In genomic region chr12:130300090-130300489, GRCh38 we compare ENCODE assay signal across 30 cellular contexts. TPM values are rescaled to one million over a fixed set of nuclear protein-coding genes. Genes with fewer than 3 reads are reported as not detected.
DNase-seq lines count a peak whose midpoint lies in the region; ATAC-seq, FAIRE-seq and TF ChIP-seq lines count a peak whose summit lies in the region.
"Had no signal": no experiment of that assay in that cellular context is flagged by ENCODE, and none has a peak within 500 bp of the region (broad histone marks: within the 10 kb centered on the region; RNA-seq: fewer than 3 reads in every experiment).

No MANE protein-coding gene starts in this region.

- no peaks in the 10 kb centered on the region for H3K36me3 ChIP-seq in NT2/D1 (ENCODE audit: insufficient read depth, insufficient read length, low read length)
- H3K36me3 ChIP-seq in naive thymus-derived CD4-positive, alpha-beta T cell (ENCODE audit: control insufficient read depth in 2 of 3, insufficient read depth in 3 of 3, low read length in 3 of 3) = no peaks in the 10 kb centered on the region
- H3K36me3 ChIP-seq: SJSA1 had no signal

- TF ChIP-seq POLR2A in GM12891 (IDR thresholded peaks at IDR 0.05; ENCODE audit: low read depth, low read length) = no peak

- ATAC-seq in naive thymus-derived CD4-positive, alpha-beta T cell = peak; percentile 26
- ATAC-seq: A549, K562 had no signal

- H3K27me3 ChIP-seq in NT2/D1 (ENCODE audit: insufficient read depth, insufficient read length) = no peaks in the 10 kb centered on the region
- no peaks in the 10 kb centered on the region for H3K27me3 ChIP-seq in naive thymus-derived CD4-positive, alpha-beta T cell (ENCODE audit: control insufficient read depth in 2 of 2, insufficient read depth in 2 of 2, low read length in 2 of 2)
- H3K27me3 ChIP-seq: SJSA1 had no signal

- H3K36me3 Mint-ChIP-seq in naive thymus-derived CD4-positive, alpha-beta T cell = no peaks in the 10 kb centered on the region
- no peaks in the 10 kb centered on the region for H3K36me3 Mint-ChIP-seq in activated T-cell treated with anti-CD3 and anti-CD28 coated beads, Interleukin-2, amount 50 U/mL, for 24 hours (ENCODE audit: low read depth)

- intact Hi-C loops in naive thymus-derived CD4-positive, alpha-beta T cell (cut with micrococcal nuclease) = no loop called here

- no peak for DNase-seq in GM12891 (ENCODE audit: insufficient read length, low spot score)
- DNase-seq in NT2/D1 (ENCODE audit: low read depth, low spot score) = no peak
- DNase-seq in naive thymus-derived CD4-positive, alpha-beta T cell = no peak
- no peak for DNase-seq in urothelium cell line (ENCODE audit: low spot score)
- no peak for DNase-seq in T-helper 2 cell
- no peak for DNase-seq in activated naive CD4-positive, alpha-beta T cell treated with Interleukin-2 at 50 U/mL for 16 hours
- DNase-seq in activated T-cell treated with anti-CD3 and anti-CD28 coated beads, Interleukin-2, amount 50 U/mL, for 24 hours = no peak
- DNase-seq: AML-193; Calu3; DMS79 treated with DMSO at 0.1 percent for 48 hours; GF-D8; HCEC 1CT; Kasumi-1; NCI-H1092 treated with DMSO at 0.1 percent for 48 hours; NCI-H1436 treated with DMSO at 0.1 percent for 48 hours; NCI-H187 treated with DMSO at 0.1 percent for 48 hours; NCI-H446; NCI-H82; NK-92 treated with Interleukin-12 subunit alpha and Interleukin-12 subunit beta, amount 100 ng/mL, for 24 hours; PC-9; Right ventricle myocardium superior had no signal

- CTCF ChIA-PET in naive thymus-derived CD4-positive, alpha-beta T cell (lab: Charles Lee) = no interaction called here

- H3K27ac ChIP-seq in naive thymus-derived CD4-positive, alpha-beta T cell (ENCODE audit: low read depth, low read length) = no peak overlapping the region
- H3K27ac ChIP-seq: A549, C4-2B, HL-60, PC-9, SJSA1 had no signal

- FAIRE-seq in GM12891 (lab: Jason Lieb, UNC) = peak; percentile 43
- peak; percentile 94 for FAIRE-seq in urothelium cell line (lab: Jason Lieb, UNC)
- FAIRE-seq: A549, GM12892, H1, K562 had no signal

- H3K27ac Mint-ChIP-seq in naive thymus-derived CD4-positive, alpha-beta T cell = peak overlapping the region in 1 of 9 donors; percentile 49
- H3K27ac Mint-ChIP-seq in activated T-cell treated with anti-CD3 and anti-CD28 coated beads, Interleukin-2, amount 50 U/mL, for 24 hours = no peak overlapping the region

- H3K9me3 ChIP-seq in NT2/D1 (ENCODE audit: insufficient read depth, low read length) = no peaks in the 10 kb centered on the region; the same call in 1 of the 2 replicates
- no peaks in the 10 kb centered on the region for H3K9me3 ChIP-seq in naive thymus-derived CD4-positive, alpha-beta T cell (ENCODE audit: control insufficient read depth in 2 of 3, low read length in 3 of 3)
- H3K9me3 ChIP-seq: A549, SJSA1 had no signal

- H3K9me3 Mint-ChIP-seq in naive thymus-derived CD4-positive, alpha-beta T cell = peaks cover 0 to 14% (median 5%) of the 10 kb centered on the region in 11 donors
- no peaks in the 10 kb centered on the region for H3K9me3 Mint-ChIP-seq in activated T-cell treated with anti-CD3 and anti-CD28 coated beads, Interleukin-2, amount 50 U/mL, for 24 hours

- no peak overlapping the region for H3K4me3 Mint-ChIP-seq in naive thymus-derived CD4-positive, alpha-beta T cell
- no peak overlapping the region for H3K4me3 Mint-ChIP-seq in activated T-cell treated with anti-CD3 and anti-CD28 coated beads, Interleukin-2, amount 50 U/mL, for 24 hours

- POLR2A ChIA-PET in naive thymus-derived CD4-positive, alpha-beta T cell (lab: Charles Lee) = no interaction called here

- peaks cover 0 to 14% (median 6%) of the 10 kb centered on the region in 5 donors for H3K27me3 Mint-ChIP-seq in naive thymus-derived CD4-positive, alpha-beta T cell
- no peaks in the 10 kb centered on the region for H3K27me3 Mint-ChIP-seq in activated T-cell treated with anti-CD3 and anti-CD28 coated beads, Interleukin-2, amount 50 U/mL, for 24 hours

- no peaks in the 10 kb centered on the region for H3K4me1 Mint-ChIP-seq in naive thymus-derived CD4-positive, alpha-beta T cell
- H3K4me1 Mint-ChIP-seq in activated T-cell treated with anti-CD3 and anti-CD28 coated beads, Interleukin-2, amount 50 U/mL, for 24 hours (ENCODE audit: low read depth) = no peaks in the 10 kb centered on the region

- peaks cover 7% of the 10 kb centered on the region for H3K4me1 ChIP-seq in NT2/D1 (ENCODE audit: insufficient read depth, insufficient read length)
- H3K4me1 ChIP-seq in naive thymus-derived CD4-positive, alpha-beta T cell (ENCODE audit: control insufficient read depth in 2 of 2, insufficient read depth in 2 of 2, low read length in 2 of 2) = no peaks in the 10 kb centered on the region
- H3K4me1 ChIP-seq: A549, SJSA1 had no signal

- H3K9ac ChIP-seq in NT2/D1 (ENCODE audit: insufficient read length, low read depth) = peak overlapping the region; percentile 12

- H3K4me3 ChIP-seq in NT2/D1 (ENCODE audit: insufficient read length, low read depth) = no peak overlapping the region
- no peak overlapping the region for H3K4me3 ChIP-seq in naive thymus-derived CD4-positive, alpha-beta T cell (ENCODE audit: low read length)
- H3K4me3 ChIP-seq: A549, K562, PC-9, SJSA1 had no signal

TF ChIP-seq in GM12891, 5 proteins besides CTCF, POLR2A, EP300 and RAD21:
- TF ChIP-seq TAF1 (IDR thresholded peaks at IDR 0.05; ENCODE audit: low read depth, low read length) (no peak), POU2F2 (IDR thresholded peaks at IDR 0.05; ENCODE audit: low read depth, low read length) (no peak), SPI1 (IDR thresholded peaks at IDR 0.05; ENCODE audit: low read depth, low read length) (no peak), POLR2AphosphoS5 (IDR thresholded peaks at IDR 0.05; ENCODE audit: low read depth, low read length) (no peak), PAX5 (IDR thresholded peaks at IDR 0.05; ENCODE audit: insufficient read depth, low read length, severe bottlenecking) (no peak)

RNA-seq across cellular contexts. Expression of gene PIWIL1, which starts 37.6 kb away (rescaled TPM):
- polyA plus RNA-seq in GM12891 (2012; ENCODE audit: low read depth, missing spikeins) = not detected
- not detected for total RNA-seq in naive thymus-derived CD4-positive, alpha-beta T cell
- not detected for polyA plus RNA-seq in naive thymus-derived CD4-positive, alpha-beta T cell
- total RNA-seq: Calu3, H1, K562, M059J, PC-9, Right ventricle myocardium superior, RPMI7951, SJSA1 had no signal
- polyA plus RNA-seq: A549, H1, K562 had no signal
